Comparison of ENCODE assay signal across 7 cellular contexts in the genomic region with DNA sequence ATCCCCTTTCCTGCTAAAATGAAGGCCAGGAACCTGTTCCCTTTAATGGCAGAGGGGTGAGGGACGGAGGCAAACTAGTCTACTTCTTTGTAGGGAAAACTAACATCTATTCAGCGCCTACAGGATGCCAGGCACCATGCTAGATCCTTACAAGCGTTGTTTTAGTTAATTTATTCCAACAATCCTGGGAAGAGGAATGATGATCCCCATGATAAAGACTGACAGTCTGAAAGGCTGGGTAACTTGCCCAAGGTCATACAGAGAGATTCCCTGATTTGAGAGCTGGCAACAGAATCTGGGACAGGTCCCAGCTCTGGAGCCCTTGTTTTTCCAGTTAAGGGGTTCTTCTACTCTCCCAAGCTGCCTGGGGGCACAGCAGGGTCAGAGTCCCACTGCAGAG. TPM values are rescaled to one million over a fixed set of nuclear protein-coding genes. Genes with fewer than 3 reads are reported as not detected.
DNase-seq lines count a peak whose midpoint lies in the region; TF ChIP-seq lines count a peak whose summit lies in the region.

No MANE protein-coding gene starts in this region.

- CTCF ChIA-PET in RWPE1 (lab: Yijun Ruan, JAX): interaction anchor here (0.6 to 2.3 kb wide), 4 partner anchors 8 to 106 kb away, joined by 5 to 11 read pairs (median 5); no protein-coding TSS in a partner anchor

- no peak for TF ChIP-seq POLR2A in esophagus squamous epithelium (IDR thresholded peaks at IDR 0.05)

- DNase-seq in H7: no peak
- DNase-seq in RWPE1 (ENCODE audit: low spot score): no peak
- DNase-seq in esophagus squamous epithelium (lab: John Stamatoyannopoulos, UW): no peak
- DNase-seq in activated CD4-positive, CD25-positive, alpha-beta regulatory T cell (lab: John Stamatoyannopoulos, UW): no peak
- no peak for DNase-seq in NCI-H524 treated with DMSO at 0.1 percent for 48 hours (lab: John Stamatoyannopoulos, UW)
- DNase-seq in NOMO-1 treated with dmso at 0.1 percent for 144 hours (lab: John Stamatoyannopoulos, UW; ENCODE audit: unreplicated experiment): no peak

- 44 to 50% methylated on average over 1 to 3 of the region's 3 CpGs for WGBS in esophagus squamous epithelium, 2 donors

- H3K27me3 ChIP-seq in H7 (ENCODE audit: control insufficient read depth, insufficient read depth, low read length) (peaks cover 19% of the 10 kb centered on the region), esophagus squamous epithelium (peaks cover 0 to 8% (median 0%) of the 10 kb centered on the region in 4 donors), skeletal muscle tissue (ENCODE audit: control insufficient read depth in 3 of 3, insufficient read depth in 3 of 3, low read length in 3 of 3) (peaks cover 0 to 14% (median 6%) of the 10 kb centered on the region in 3 donors)

- H3K9ac ChIP-seq in skeletal muscle tissue (ENCODE audit: low read depth in 1 of 3, low read length in 3 of 3): peak overlapping the region in 2 of 3 donors; percentile 65 to 69

- POLR2A ChIA-PET in RWPE1 (lab: Yijun Ruan, JAX; ENCODE audit: low non-redundant PET): no interaction called here

- H3K27ac ChIP-seq in RWPE1: peak overlapping the region; percentile 89
- H3K27ac ChIP-seq in esophagus squamous epithelium: peak overlapping the region; percentile 72 to 93 (median 86)
- no peak overlapping the region for H3K27ac ChIP-seq in skeletal muscle tissue (ENCODE audit: low read depth, low read length)

- intact Hi-C loops in esophagus squamous epithelium (cut with DNase I): no loop called here

- peak overlapping the region; percentile 37 for H3K4me3 ChIP-seq in H7 (ENCODE audit: insufficient read depth, low read depth, low read length)
- H3K4me3 ChIP-seq in esophagus squamous epithelium: peak overlapping the region in 3 of 4 donors; percentile 58 to 78 (median 72)
- H3K4me3 ChIP-seq in skeletal muscle tissue (ENCODE audit: low read length in 3 of 3): peak overlapping the region; percentile 54 to 72 (median 67)

- H3K4me1 ChIP-seq in esophagus squamous epithelium (peaks cover 55 to 92% (median 70%) of the 10 kb centered on the region in 3 donors), skeletal muscle tissue (ENCODE audit: control insufficient read depth in 3 of 3, insufficient read depth in 3 of 3, low read length in 3 of 3) (peaks cover 30 to 50% (median 32%) of the 10 kb centered on the region in 3 donors)

- H3K36me3 ChIP-seq in H7 (replicated peaks; ENCODE audit: control insufficient read depth, insufficient read depth, low read length) (no peaks in the 10 kb centered on the region), esophagus squamous epithelium (no peaks in the 10 kb centered on the region), skeletal muscle tissue (ENCODE audit: control insufficient read depth in 3 of 3, insufficient read depth in 3 of 3, low read length in 3 of 3) (no peaks in the 10 kb centered on the region)

- TF ChIP-seq CTCF in RWPE1 (conservative IDR thresholded peaks at IDR 0.05; ENCODE audit: low read depth) (no peak), esophagus squamous epithelium (IDR thresholded peaks at IDR 0.05) (no peak)

- H3K9me3 ChIP-seq in esophagus squamous epithelium (no peaks in the 10 kb centered on the region), skeletal muscle tissue (ENCODE audit: control insufficient read depth in 3 of 3, low read length in 3 of 3) (no peaks in the 10 kb centered on the region)

RNA-seq across cellular contexts. Expression of gene E2F2, which starts 0.7 kb away (rescaled TPM):
- total RNA-seq in H7 (2014; rRNA removed; shearing (Covaris generic)): 7.8 and 9.9 TPM in 2 replicates
- total RNA-seq in esophagus squamous epithelium (10 to 100 TPM; 10.1 to 16.9 (median 11.8) TPM), skeletal muscle tissue (5.7 TPM)

RNA-seq across cellular contexts. Expression of gene ID3, which starts 27.6 kb away (rescaled TPM):
- total RNA-seq in H7 (2014; rRNA removed; shearing (Covaris generic)): 149 and 160 TPM in 2 replicates
- 10 to 100 TPM; 12.6 to 62.9 (median 37.5) TPM for total RNA-seq in esophagus squamous epithelium
- total RNA-seq in skeletal muscle tissue: 120 TPM

RNA-seq across cellular contexts. Expression of gene ASAP3, which starts 47.7 kb away (rescaled TPM):
- 95.1 and 107 TPM in 2 replicates for total RNA-seq in H7 (2014; rRNA removed; shearing (Covaris generic))
- total RNA-seq in esophagus squamous epithelium (10 to 100 TPM; 17.6 to 39.0 (median 30.5) TPM), skeletal muscle tissue (45.9 TPM)
